Comparison of ENCODE assay signal across 22 cellular contexts in genomic region chr2:216685327-216685875, GRCh38. TPM values are rescaled to one million over a fixed set of nuclear protein-coding genes. Genes with fewer than 3 reads are reported as not detected.
"Had no signal": no experiment of that assay in that cellular context is flagged by ENCODE, and none has a peak within 500 bp of the region (broad histone marks: within the 10 kb centered on the region; RNA-seq: fewer than 3 reads in every experiment).

No MANE protein-coding gene starts in this region.

- H3K9ac ChIP-seq: neural progenitor cell, parathyroid adenoma, SK-N-SH had no signal

- H2AFZ ChIP-seq: neural progenitor cell, parathyroid adenoma had no signal

- H3K9me3 Mint-ChIP-seq: activated naive CD4-positive, alpha-beta T cell treated with anti-CD3 and anti-CD28 coated beads, Interleukin-2, amount 10 ng/mL, durations not matched to agents 7 days and 5 days; activated T-helper 17 cell treated with anti-CD3 and anti-CD28 coated beads, Interleukin-2, amount 50 U/mL, for 72 hours; neural progenitor cell had no signal

- H3K4me3 Mint-ChIP-seq: activated naive CD4-positive, alpha-beta T cell treated with anti-CD3 and anti-CD28 coated beads, Interleukin-2, amount 10 ng/mL, durations not matched to agents 7 days and 5 days; activated T-helper 17 cell treated with anti-CD3 and anti-CD28 coated beads, Interleukin-2, amount 50 U/mL, for 72 hours; neural progenitor cell had no signal

- H3K36me3 ChIP-seq: brain microvascular endothelial cell, left lung, suprapubic skin had no signal

- DNase-seq: activated CD4-positive, alpha-beta T cell treated with anti-CD3 and anti-CD28 coated beads, Interleukin-2, amount 50 U/mL, for 1 hour; activated CD4-positive, CD25-positive, alpha-beta regulatory T cell; activated naive CD4-positive, alpha-beta T cell treated with anti-CD3 and anti-CD28 coated beads, Interleukin-2, amount 10 ng/mL, durations not matched to agents 7 days and 5 days; activated T-cell treated with anti-CD3 and anti-CD28 coated beads for 4 hours; adrenal gland; brain microvascular endothelial cell; cerebellar nuclear complex; dorsolateral prefrontal cortex; foreskin melanocyte; left lung; retina; Right ventricle myocardium superior; SK-N-SH; stimulated activated CD4-positive, alpha-beta T cell treated with anti-CD3 and anti-CD28 coated beads, Interleukin-2, amount 100 ng/mL, for 24 hours; stimulated activated naive CD4-positive, alpha-beta T cell had no signal

- H3K27me3 ChIP-seq: adrenal gland, brain microvascular endothelial cell, dorsolateral prefrontal cortex, neural progenitor cell had no signal

- H3K27ac Mint-ChIP-seq: activated naive CD4-positive, alpha-beta T cell treated with anti-CD3 and anti-CD28 coated beads, Interleukin-2, amount 10 ng/mL, durations not matched to agents 7 days and 5 days; activated T-helper 17 cell treated with anti-CD3 and anti-CD28 coated beads, Interleukin-2, amount 50 U/mL, for 72 hours; neural progenitor cell had no signal

- H3K79me2 ChIP-seq: parathyroid adenoma had no signal

- ATAC-seq: activated T-helper 17 cell treated with anti-CD3 and anti-CD28 coated beads, Interleukin-2, amount 50 U/mL, for 72 hours; esophagus mucosa; left lung had no signal

- H3K27ac ChIP-seq: brain microvascular endothelial cell, left lung, neural progenitor cell, parathyroid adenoma had no signal

- H3K36me3 Mint-ChIP-seq: activated naive CD4-positive, alpha-beta T cell treated with anti-CD3 and anti-CD28 coated beads, Interleukin-2, amount 10 ng/mL, durations not matched to agents 7 days and 5 days had no signal

- H3K4me3 ChIP-seq: adrenal gland, dorsolateral prefrontal cortex, left lung, neural progenitor cell, suprapubic skin had no signal

- H3K4me2 ChIP-seq: neural progenitor cell, SK-N-SH had no signal

- H3K9me3 ChIP-seq: adrenal gland, left lung, SK-N-SH, suprapubic skin had no signal

RNA-seq across cellular contexts. Expression of gene IGFBP5, which starts 9.9 kb away (rescaled TPM):
- total RNA-seq: activated CD8-positive, alpha-beta memory T cell treated with anti-CD3 and anti-CD28 coated beads for 36 hours; activated T-helper 17 cell treated with anti-CD3 and anti-CD28 coated beads, Interleukin-2, amount 50 U/mL, for 72 hours; T-helper 1 cell treated with Interleukin-12 subunit alpha and Interleukin-12 subunit beta and Interleukin-4 antibody, amounts not matched to agents 30 ng/mL and 1 ng/mL, for 36 hours had no signal
